ENCODE assay signal across 19 cellular contexts in genomic region chr4:16677545-16677944, GRCh38.
DNase-seq lines count a peak whose midpoint lies in the region; ATAC-seq and TF ChIP-seq lines count a peak whose summit lies in the region.
"Had no signal": no experiment of that assay in that cellular context is flagged by ENCODE, and none has a peak within 500 bp of the region (broad histone marks: within the 10 kb centered on the region; RNA-seq: fewer than 3 reads in every experiment).

No MANE protein-coding gene starts in this region.

- H3K23ac ChIP-seq in mesenchymal stem cell (ENCODE audit: low read length in 2 of 2): no peak overlapping the region

- no peak for ATAC-seq in SK-N-SH treated with all-trans-retinoic acid at 6 μM for 48 hours

- H2BK120ac ChIP-seq in mesenchymal stem cell (ENCODE audit: low read depth, low read length): no peak overlapping the region

- no peaks in the 10 kb centered on the region for H3K4me1 ChIP-seq in mesenchymal stem cell (ENCODE audit: control insufficient read depth, insufficient read depth, low read depth, low read length)
- H3K4me1 ChIP-seq in testis: peaks cover 6% of the 10 kb centered on the region
- H3K4me1 ChIP-seq: BLaER1 had no signal

- H3K4me2 ChIP-seq in mesenchymal stem cell (ENCODE audit: low read length, poor library complexity, severe bottlenecking): no peak overlapping the region
- H3K4me2 ChIP-seq: BLaER1, PC-9 had no signal

- no peak for TF ChIP-seq POLR2A in testis (IDR thresholded peaks at IDR 0.05)

- no peak overlapping the region for H2BK12ac ChIP-seq in mesenchymal stem cell (ENCODE audit: low read length in 2 of 2)

- H3K27ac ChIP-seq in mesenchymal stem cell (ENCODE audit: low read length, poor library complexity, severe bottlenecking): no peak overlapping the region
- H3K27ac ChIP-seq in testis: no peak overlapping the region
- H3K27ac ChIP-seq: BLaER1, HL-60, PC-9 had no signal

- H2AK5ac ChIP-seq in mesenchymal stem cell (ENCODE audit: low read length, severe bottlenecking): no peak overlapping the region

- no peak overlapping the region for H2BK5ac ChIP-seq in mesenchymal stem cell (ENCODE audit: low read depth, low read length, poor library complexity, severe bottlenecking)

- H3K4ac ChIP-seq in mesenchymal stem cell (ENCODE audit: low read depth in 1 of 2, low read length in 2 of 2): no peak overlapping the region

- H4K8ac ChIP-seq in mesenchymal stem cell (ENCODE audit: low read length): no peak overlapping the region

- peak; percentile 70 for DNase-seq in Ammon's horn (ENCODE audit: low spot score)
- peak; percentile 86 for DNase-seq in fibroblast of the aortic adventitia (ENCODE audit: low read depth)
- no peak for DNase-seq in mesenchymal stem cell
- DNase-seq in testis: no peak
- no peak for DNase-seq in G401 (ENCODE audit: low spot score)
- DNase-seq in cerebellum (ENCODE audit: low spot score): no peak
- DNase-seq in hypothalamus (lab: John Stamatoyannopoulos, UW): no peak
- DNase-seq: ACHN; CD8-positive, alpha-beta memory T cell; DND-41; GDM1; GOT3; NCI-H1105 treated with DMSO at 0.1 percent for 48 hours; NCI-H187 treated with DMSO at 0.1 percent for 48 hours; NK-92 treated with Interleukin-12 subunit alpha and Interleukin-12 subunit beta, amount 100 ng/mL, for 24 hours; PC-9 had no signal

- WGBS in mesenchymal stem cell: 86% methylated on average over 1 of the region's 1 CpG
- 61 to 64% methylated on average over 1 of the region's 1 CpG for WGBS in testis, 2 donors

- no peak overlapping the region for H2AFZ ChIP-seq in mesenchymal stem cell (ENCODE audit: low read depth, low read length)
- H2AFZ ChIP-seq: PC-9 had no signal

- no peak overlapping the region for H2BK15ac ChIP-seq in mesenchymal stem cell (ENCODE audit: low read depth, poor library complexity, severe bottlenecking)

- no peak overlapping the region for H4K91ac ChIP-seq in mesenchymal stem cell (ENCODE audit: low read length)

- peak overlapping the region; percentile 13 for H3K9ac ChIP-seq in mesenchymal stem cell (ENCODE audit: low read length)
- H3K9ac ChIP-seq: BLaER1 had no signal

- H3K36me3 ChIP-seq in mesenchymal stem cell (ENCODE audit: control insufficient read depth in 1 of 2, insufficient read depth in 2 of 2, low read depth in 1 of 2, low read length in 2 of 2): no peaks in the 10 kb centered on the region
- no peaks in the 10 kb centered on the region for H3K36me3 ChIP-seq in testis (ENCODE audit: low read depth, missing control alignments)
- H3K36me3 ChIP-seq: BLaER1 had no signal

- H3K9me3 ChIP-seq in mesenchymal stem cell (ENCODE audit: control insufficient read depth, low read length) (no peaks in the 10 kb centered on the region), testis (no peaks in the 10 kb centered on the region)
- H3K9me3 ChIP-seq: BLaER1 had no signal

- no peak overlapping the region for H3K14ac ChIP-seq in mesenchymal stem cell (ENCODE audit: low read length in 2 of 2)

- in situ Hi-C loops in G401 (cut with HindIII; ENCODE audit: low sequenced_read_pairs): no loop called here

- H3K27me3 ChIP-seq in mesenchymal stem cell (ENCODE audit: control insufficient read depth in 1 of 2, insufficient read depth in 1 of 2, low read length in 2 of 2): no peaks in the 10 kb centered on the region
- H3K27me3 ChIP-seq in testis: no peaks in the 10 kb centered on the region
- H3K27me3 ChIP-seq: BLaER1 had no signal

- TF ChIP-seq CTCF in fibroblast of the aortic adventitia (IDR thresholded peaks at IDR 0.05; ENCODE audit: insufficient read depth, low read length) (no peak), testis (IDR thresholded peaks at IDR 0.05) (no peak)

- intact Hi-C loops in testis (cut with DNase I; ENCODE audit: low total_unique reads): no loop called here

- no peak overlapping the region for H3K4me3 ChIP-seq in fibroblast of the aortic adventitia (ENCODE audit: low read depth, low read length)
- H3K4me3 ChIP-seq in mesenchymal stem cell (ENCODE audit: insufficient read depth in 1 of 2, low read depth in 1 of 2, low read length in 2 of 2): peak overlapping the region in 1 of 2 experiments; percentile 21
- no peak overlapping the region for H3K4me3 ChIP-seq in testis
- H3K4me3 ChIP-seq: BLaER1, PC-9 had no signal

- H3K79me1 ChIP-seq in mesenchymal stem cell (replicated peaks; ENCODE audit: low read length, poor library complexity, severe bottlenecking): no peaks in the 10 kb centered on the region

- no peak overlapping the region for H3K18ac ChIP-seq in mesenchymal stem cell (ENCODE audit: low read depth in 1 of 2, low read length in 2 of 2)

TF ChIP-seq in SK-N-SH treated with all-trans-retinoic acid at 6 μM for 48 hours, 23 proteins besides CTCF, POLR2A, EP300 and RAD21:
- TF ChIP-seq TSHZ2 (CRISPR knock-in tag; IDR thresholded peaks at IDR 0.05) (peak; percentile 90), TCF4 (CRISPR knock-in tag; IDR thresholded peaks at IDR 0.05; ENCODE audit: borderline replicate concordance) (peak; percentile 86; the same call in 1 of the 2 replicates), ZC3H10 (CRISPR knock-in tag; IDR thresholded peaks at IDR 0.05) (no peak)

Comparison
In these comparisons a context has a peak if more than half of its experiments do, and no peak if none do; other contexts are left out.
1. DNase-seq: peak in Ammon's horn (single experiment) and fibroblast of the aortic adventitia (single experiment); none in mesenchymal stem cell (single experiment), testis (single experiment), G401 (single experiment), cerebellum (single experiment) and hypothalamus (0 of 51).